ENCODE assay signal across 8 cellular contexts in genomic region chr18:22324191-22325131, GRCh38.
A peak's percentile ranks its signal among the peaks of the same experiment; 100 is the strongest.
DNase-seq lines count a peak whose midpoint lies in the region; ATAC-seq and TF ChIP-seq lines count a peak whose summit lies in the region.
"Had no signal": no experiment of that assay in that cellular context is flagged by ENCODE, and none has a peak within 500 bp of the region (broad histone marks: within the 10 kb centered on the region; RNA-seq: fewer than 3 reads in every experiment).

No MANE protein-coding gene starts in this region.

- H3K4me1 Mint-ChIP-seq in CD4-positive, alpha-beta T cell (ENCODE audit: low read depth): no peaks in the 10 kb centered on the region

- H3K4me3 ChIP-seq in duodenal mucosa (ENCODE audit: low read depth in 1 of 2, low read length in 2 of 2) (peak overlapping the region; percentile 1 to 27), right lobe of liver (no peak overlapping the region), suprapubic skin (peak overlapping the region; percentile 1)

- no peaks in the 10 kb centered on the region for H3K9me3 Mint-ChIP-seq in CD4-positive, alpha-beta T cell

- no peaks in the 10 kb centered on the region for H3K27me3 ChIP-seq in duodenal mucosa (ENCODE audit: control insufficient read depth in 1 of 2, insufficient read depth in 2 of 2, low read length in 2 of 2)
- H3K27me3 ChIP-seq in right lobe of liver: no peaks in the 10 kb centered on the region
- no peaks in the 10 kb centered on the region for H3K27me3 ChIP-seq in suprapubic skin
- H3K27me3 ChIP-seq in CD4-positive, alpha-beta T cell (ENCODE audit: control insufficient read depth, insufficient read depth, low read length): no peaks in the 10 kb centered on the region

- H3K36me3 Mint-ChIP-seq in CD4-positive, alpha-beta T cell (ENCODE audit: low read depth): no peaks in the 10 kb centered on the region

- ATAC-seq in right lobe of liver: peak; percentile 74 to 85 (median 79)
- ATAC-seq in CD4-positive, alpha-beta T cell (ENCODE audit: poor library complexity): no peak
- ATAC-seq: HCT116 had no signal

- H3K9ac ChIP-seq in duodenal mucosa (ENCODE audit: low read depth in 1 of 2, low read length in 2 of 2): no peak overlapping the region

- H3K4me1 ChIP-seq in duodenal mucosa (ENCODE audit: control insufficient read depth in 1 of 2, insufficient read depth in 2 of 2, low read length in 2 of 2): peaks cover 0 to 7% of the 10 kb centered on the region in 2 donors
- peaks cover 0 to 6% (median 0%) of the 10 kb centered on the region in 4 donors for H3K4me1 ChIP-seq in right lobe of liver
- peaks cover 7% of the 10 kb centered on the region for H3K4me1 ChIP-seq in suprapubic skin

- CTCF ChIA-PET in CD4-positive, alpha-beta T cell (lab: Charles Lee): no interaction called here

- peak; percentile 80 to 84 for DNase-seq in NOMO-1 (lab: John Stamatoyannopoulos, UW; ENCODE audit: unreplicated experiment in 2 of 2)
- DNase-seq in right lobe of liver: peak in 1 of 3 donors; percentile 45
- DNase-seq in suprapubic skin (ENCODE audit: low spot score in 2 of 2): no peak
- no peak for DNase-seq in effector CD8-positive, alpha-beta T cell (lab: John Stamatoyannopoulos, UW)
- DNase-seq in CD4-positive, alpha-beta T cell: no peak
- no peak for DNase-seq in NCI-H345 (lab: John Stamatoyannopoulos, UW)

- TF ChIP-seq EP300 in suprapubic skin (IDR thresholded peaks at IDR 0.05): no peak

- TF ChIP-seq CTCF in right lobe of liver (IDR thresholded peaks at IDR 0.05) (peak in 2 of 4 donors; percentile 8 to 16), suprapubic skin (IDR thresholded peaks at IDR 0.05) (no peak)
- TF ChIP-seq CTCF in CD4-positive, alpha-beta T cell (IDR thresholded peaks at IDR 0.05): no peak

- no peak overlapping the region for H3K27ac Mint-ChIP-seq in CD4-positive, alpha-beta T cell

- POLR2A ChIA-PET in CD4-positive, alpha-beta T cell (lab: Charles Lee): no interaction called here

- H3K27ac ChIP-seq in duodenal mucosa (ENCODE audit: low read depth, low read length): no peak overlapping the region
- H3K27ac ChIP-seq in right lobe of liver: no peak overlapping the region
- no peak overlapping the region for H3K27ac ChIP-seq in suprapubic skin
- no peak overlapping the region for H3K27ac ChIP-seq in CD4-positive, alpha-beta T cell (ENCODE audit: low read depth, low read length)

- no peaks in the 10 kb centered on the region for H3K9me3 ChIP-seq in duodenal mucosa (ENCODE audit: control insufficient read depth in 1 of 2, low read length in 2 of 2)
- H3K9me3 ChIP-seq in right lobe of liver: no peaks in the 10 kb centered on the region
- H3K9me3 ChIP-seq in suprapubic skin: no peaks in the 10 kb centered on the region
- no peaks in the 10 kb centered on the region for H3K9me3 ChIP-seq in CD4-positive, alpha-beta T cell (ENCODE audit: control insufficient read depth, low read length)

- intact Hi-C loops in right lobe of liver (cut with DNase I): no loop called here
- intact Hi-C loops in CD4-positive, alpha-beta T cell (cut with DNase I, micrococcal nuclease): no loop called here

- H3K27me3 Mint-ChIP-seq in CD4-positive, alpha-beta T cell: no peaks in the 10 kb centered on the region

- TF ChIP-seq POLR2A in right lobe of liver (IDR thresholded peaks at IDR 0.05) (no peak), suprapubic skin (IDR thresholded peaks at IDR 0.05) (no peak)

- no peak overlapping the region for H3K4me3 Mint-ChIP-seq in CD4-positive, alpha-beta T cell

- 37% methylated on average over 13 of the region's 30 CpGs for WGBS in right lobe of liver (ENCODE audit: insufficient coverage, low coverage, low lambda C conversion rate, missing lambda C conversion rate)
- WGBS in suprapubic skin: 27% methylated on average over 27 of the region's 30 CpGs

- H3K36me3 ChIP-seq in duodenal mucosa (ENCODE audit: control insufficient read depth in 1 of 2, insufficient read depth in 2 of 2, low read length in 2 of 2) (no peaks in the 10 kb centered on the region), right lobe of liver (no peaks in the 10 kb centered on the region), suprapubic skin (no peaks in the 10 kb centered on the region)

Comparison
In these comparisons a context has a peak if more than half of its experiments do, and no peak if none do; other contexts are left out.
1. DNase-seq: peak in NOMO-1 (2 of 2); none in suprapubic skin (0 of 2), effector CD8-positive, alpha-beta T cell (single experiment), CD4-positive, alpha-beta T cell (0 of 10) and NCI-H345 (single experiment).
2. H3K4me3 ChIP-seq: peak in duodenal mucosa (2 of 2) and suprapubic skin (single experiment); none in right lobe of liver (0 of 3).